21 cellular contexts compared by ENCODE assay signal in genomic region chr5:61624553-61624952, GRCh38.
A peak's percentile ranks its signal among the peaks of the same experiment; 100 is the strongest.
DNase-seq lines count a peak whose midpoint lies in the region; ATAC-seq and TF ChIP-seq lines count a peak whose summit lies in the region.
"Had no signal": no experiment of that assay in that cellular context is flagged by ENCODE, and none has a peak within 500 bp of the region (broad histone marks: within the 10 kb centered on the region; RNA-seq: fewer than 3 reads in every experiment).

No MANE protein-coding gene starts in this region.

- no peak overlapping the region for H3K27ac Mint-ChIP-seq in neural progenitor cell
- H3K27ac Mint-ChIP-seq: CD4-positive, alpha-beta memory T cell had no signal

- DNase-seq in right atrium auricular region (ENCODE audit: low spot score): no peak
- DNase-seq in left ventricle myocardium superior: no peak
- DNase-seq in hepatocyte (ENCODE audit: low spot score): no peak
- DNase-seq in neural progenitor cell (ENCODE audit: low spot score): no peak
- no peak for DNase-seq in HPDE6-E6E7 (ENCODE audit: extremely low spot score)
- DNase-seq in cortex of kidney (lab: John Stamatoyannopoulos, UW): no peak
- no peak for DNase-seq in T1000 (lab: John Stamatoyannopoulos, UW)
- DNase-seq in mammary epithelial cell: no peak
- DNase-seq: activated gamma-delta T cell; CD4-positive, alpha-beta memory T cell; cerebellar nuclear complex; DMS79 treated with DMSO at 0.1 percent for 48 hours; foreskin keratinocyte; Kasumi-1; NCI-H1092; NCI-H774; psoas muscle; SK-N-SH; spleen; stimulated activated CD8-positive, alpha-beta memory T cell treated with anti-CD3 and anti-CD28 coated beads, Interleukin-4, amount 100 ng/mL, for 48 hours had no signal

- H3K4me2 ChIP-seq in hepatocyte: peak overlapping the region; percentile 85
- peak overlapping the region; percentile 83 for H3K4me2 ChIP-seq in neural progenitor cell
- H3K4me2 ChIP-seq in mammary epithelial cell (ENCODE audit: insufficient read depth, low read depth, low read length): no peak overlapping the region
- H3K4me2 ChIP-seq: SK-N-SH had no signal

- CTCF ChIA-PET in mammary epithelial cell (lab: Charles Lee; ENCODE audit: low non-redundant PET): no interaction called here

- ATAC-seq in left ventricle myocardium superior: no peak
- ATAC-seq: psoas muscle had no signal

- in situ Hi-C loops in mammary epithelial cell (cut with MboI; ENCODE audit: low sequenced_read_pairs in 2 of 2): no loop called here

- H3K9me3 Mint-ChIP-seq in neural progenitor cell: peaks cover 7% of the 10 kb centered on the region

- H3K4me1 ChIP-seq in right atrium auricular region (peaks cover 0 to 35% of the 10 kb centered on the region in 2 donors), hepatocyte (ENCODE audit: insufficient read depth) (no peaks in the 10 kb centered on the region), neural progenitor cell (peaks cover 11% of the 10 kb centered on the region), mammary epithelial cell (ENCODE audit: insufficient read depth, low read length) (peaks cover 6% of the 10 kb centered on the region)
- H3K4me1 ChIP-seq: foreskin keratinocyte had no signal

- H3K27me3 Mint-ChIP-seq in neural progenitor cell (ENCODE audit: insufficient read depth, low read depth): peaks cover 2% of the 10 kb centered on the region

- no TSS peak for BruUV-seq in mammary epithelial cell (replicated peaks; lab: Mats Ljungman, UMichigan)

- H3K79me2 ChIP-seq in hepatocyte (no peaks in the 10 kb centered on the region), neural progenitor cell (ENCODE audit: low read depth) (no peaks in the 10 kb centered on the region), mammary epithelial cell (ENCODE audit: insufficient read depth, low read length) (no peaks in the 10 kb centered on the region)

- no peaks in the 10 kb centered on the region for H3K36me3 Mint-ChIP-seq in neural progenitor cell
- H3K36me3 Mint-ChIP-seq: CD4-positive, alpha-beta memory T cell had no signal

- peaks cover 13% of the 10 kb centered on the region for H3K4me1 Mint-ChIP-seq in neural progenitor cell

- peaks cover 12% of the 10 kb centered on the region for H3F3A ChIP-seq in neural progenitor cell (ENCODE audit: low read depth)

- H3K4me3 ChIP-seq in right atrium auricular region (no peak overlapping the region), hepatocyte (no peak overlapping the region), neural progenitor cell (no peak overlapping the region), mammary epithelial cell (replicated peaks in 1 of 3; ENCODE audit: insufficient read depth in 1 of 3, low read depth in 2 of 3, low read length in 3 of 3) (no peak overlapping the region)

- TF ChIP-seq CTCF in right atrium auricular region (IDR thresholded peaks at IDR 0.05) (no peak), hepatocyte (IDR thresholded peaks at IDR 0.05; ENCODE audit: poor library complexity) (no peak), neural progenitor cell (IDR thresholded peaks at IDR 0.05) (no peak), mammary epithelial cell (conservative IDR thresholded peaks at IDR 0.05 in 1 of 2, IDR thresholded peaks at IDR 0.05 in 1 of 2; ENCODE audit: extremely low read depth in 1 of 2, insufficient read depth in 1 of 2, low read depth in 1 of 2, low read length in 2 of 2) (no peak)

- 97% methylated on average over 1 of the region's 1 CpG for WGBS in hepatocyte (ENCODE audit: low lambda C conversion rate, missing lambda C conversion rate)
- 100% methylated on average over 1 of the region's 1 CpG for WGBS in mammary epithelial cell (ENCODE audit: low coverage, missing lambda C conversion rate)

- H4K20me1 ChIP-seq in hepatocyte (ENCODE audit: insufficient read depth, poor library complexity, severe bottlenecking) (no peaks in the 10 kb centered on the region), neural progenitor cell (ENCODE audit: low read depth) (no peaks in the 10 kb centered on the region), mammary epithelial cell (ENCODE audit: insufficient read depth, low read length) (no peaks in the 10 kb centered on the region)

- no peaks in the 10 kb centered on the region for H3K9me3 ChIP-seq in right atrium auricular region
- H3K9me3 ChIP-seq in hepatocyte (ENCODE audit: low read depth): no peaks in the 10 kb centered on the region
- no peaks in the 10 kb centered on the region for H3K9me3 ChIP-seq in neural progenitor cell (ENCODE audit: low read depth)
- H3K9me3 ChIP-seq in mammary epithelial cell (replicated peaks; ENCODE audit: insufficient read depth, low read length): no peaks in the 10 kb centered on the region
- H3K9me3 ChIP-seq: psoas muscle, SK-N-SH, spleen, thoracic aorta had no signal

- no peaks in the 10 kb centered on the region for H3K36me3 ChIP-seq in right atrium auricular region
- H3K36me3 ChIP-seq in hepatocyte (replicated peaks; ENCODE audit: insufficient read depth, low read depth): no peaks in the 10 kb centered on the region
- no peaks in the 10 kb centered on the region for H3K36me3 ChIP-seq in neural progenitor cell
- H3K36me3 ChIP-seq in mammary epithelial cell (ENCODE audit: insufficient read depth, low read length): no peaks in the 10 kb centered on the region
- H3K36me3 ChIP-seq: spleen, thoracic aorta had no signal

- dilution Hi-C loops in mammary epithelial cell (cut with HindIII; ENCODE audit: low sequenced_read_pairs): no loop called here

- no peak overlapping the region for H3K4me3 Mint-ChIP-seq in neural progenitor cell

- H2AFZ ChIP-seq in hepatocyte (no peak overlapping the region), neural progenitor cell (replicated peaks) (peak overlapping the region; percentile 92), mammary epithelial cell (ENCODE audit: low read depth, low read length) (no peak overlapping the region)

- H3K27ac ChIP-seq in right atrium auricular region: peak overlapping the region; percentile 90 to 92
- no peak overlapping the region for H3K27ac ChIP-seq in hepatocyte
- no peak overlapping the region for H3K27ac ChIP-seq in neural progenitor cell
- no peak overlapping the region for H3K27ac ChIP-seq in mammary epithelial cell (ENCODE audit: insufficient read depth, low read depth, low read length)
- H3K27ac ChIP-seq: foreskin keratinocyte, psoas muscle, thoracic aorta had no signal

- H3K9ac ChIP-seq in neural progenitor cell: no peak overlapping the region
- no peak overlapping the region for H3K9ac ChIP-seq in mammary epithelial cell (ENCODE audit: insufficient read depth, low read length)
- H3K9ac ChIP-seq: SK-N-SH had no signal

- H3K9me2 ChIP-seq in hepatocyte (replicated peaks; ENCODE audit: insufficient read depth): no peaks in the 10 kb centered on the region
- H3K9me2 ChIP-seq: SK-N-SH had no signal

- intact Hi-C loops in left ventricle myocardium superior (cut with micrococcal nuclease) (no loop called here), mammary epithelial cell (cut with micrococcal nuclease) (no loop called here)

- H3K27me3 ChIP-seq in right atrium auricular region (no peaks in the 10 kb centered on the region), hepatocyte (no peaks in the 10 kb centered on the region), neural progenitor cell (peaks cover 17% of the 10 kb centered on the region), mammary epithelial cell (ENCODE audit: insufficient read depth, low read length) (no peaks in the 10 kb centered on the region)
- H3K27me3 ChIP-seq: foreskin keratinocyte had no signal

Comparison
In these comparisons a context has a peak if more than half of its experiments do, and no peak if none do; other contexts are left out.
1. H3K27ac ChIP-seq: peak in right atrium auricular region (2 of 2); none in hepatocyte (single experiment), neural progenitor cell (single experiment) and mammary epithelial cell (single experiment).